In the genomic region with DNA sequence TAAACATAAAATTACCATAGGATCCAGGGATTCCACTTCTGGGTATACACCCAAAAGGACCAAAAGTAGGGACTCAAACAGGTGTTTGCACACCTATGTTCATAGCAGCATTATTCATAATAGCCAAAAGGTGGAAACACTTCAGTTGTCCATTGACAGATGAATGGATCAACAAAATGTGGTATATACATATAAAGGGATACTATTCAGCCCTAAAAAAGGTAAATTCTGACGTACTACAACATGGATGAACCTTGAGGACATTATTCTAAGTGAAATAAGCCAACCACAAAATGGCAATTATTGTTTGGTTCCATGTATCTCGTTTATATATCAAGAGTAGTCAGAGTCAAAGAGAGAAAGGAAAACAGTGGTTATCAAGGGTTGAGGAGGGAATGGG, we compare ENCODE assay signal across 29 cellular contexts.
"Had no signal": no experiment of that assay in that cellular context is flagged by ENCODE, and none has a peak within 500 bp of the region (broad histone marks: within the 10 kb centered on the region; RNA-seq: fewer than 3 reads in every experiment).

No MANE protein-coding gene starts in this region.

- FAIRE-seq: colon, endometrium, endothelial cell of umbilical vein, frontal cortex had no signal

- H3K27me3 ChIP-seq: colonic mucosa, dorsolateral prefrontal cortex, esophagus muscularis mucosa, esophagus squamous epithelium, foreskin keratinocyte, gastrocnemius medialis, gastroesophageal sphincter, heart left ventricle, heart right ventricle had no signal

- DNase-seq: colonic mucosa; cortex of kidney; dermis blood vessel endothelial cell; dorsolateral prefrontal cortex; effector CD4-positive, alpha-beta T cell; effector CD8-positive, alpha-beta T cell; effector memory CD4-positive, alpha-beta T cell; effector memory CD8-positive, alpha-beta T cell; endodermal cell; erythroblast; esophagus squamous epithelium; foreskin fibroblast; foreskin keratinocyte; foreskin melanocyte; gastrocnemius medialis; glutamatergic neuron; head of caudate nucleus; heart left ventricle; heart right ventricle had no signal

- H3K4me1 ChIP-seq: colonic mucosa had no signal

- ATAC-seq: effector memory CD8-positive, alpha-beta T cell; esophagus mucosa; foreskin keratinocyte; gastrocnemius medialis; gastroesophageal sphincter; heart left ventricle; heart right ventricle had no signal

- H3K27me3 Mint-ChIP-seq: dendritic cell treated with granulocyte-macrophage colony-stimulating factor and Interleukin-4, amounts not matched to agents 40 ng/mL and 50 ng/mL, for 4 days had no signal

- H3K4me1 Mint-ChIP-seq: endodermal cell had no signal

- H3K27ac ChIP-seq: colonic mucosa, coronary artery, dorsolateral prefrontal cortex, epithelial cell of prostate, esophagus muscularis mucosa, esophagus squamous epithelium, foreskin keratinocyte, gastrocnemius medialis, gastroesophageal sphincter, heart left ventricle, heart right ventricle had no signal

- H3K9me3 ChIP-seq: colonic mucosa, esophagus muscularis mucosa, gastroesophageal sphincter had no signal

- H3K36me3 ChIP-seq: colonic mucosa, esophagus muscularis mucosa, esophagus squamous epithelium, gastrocnemius medialis, gastroesophageal sphincter, heart left ventricle, heart right ventricle had no signal

- H3K27ac Mint-ChIP-seq: dendritic cell treated with granulocyte-macrophage colony-stimulating factor and Interleukin-4, amounts not matched to agents 40 ng/mL and 50 ng/mL, for 4 days; effector memory CD8-positive, alpha-beta T cell; endodermal cell had no signal

- H3K4me3 Mint-ChIP-seq: dendritic cell treated with granulocyte-macrophage colony-stimulating factor and Interleukin-4, amounts not matched to agents 40 ng/mL and 50 ng/mL, for 4 days; effector memory CD8-positive, alpha-beta T cell; endodermal cell had no signal

- H3K4me3 ChIP-seq: colonic mucosa, coronary artery, dorsolateral prefrontal cortex, esophagus muscularis mucosa, esophagus squamous epithelium, gastrocnemius medialis, gastroesophageal sphincter, heart left ventricle, heart right ventricle had no signal
